In the genomic region with DNA sequence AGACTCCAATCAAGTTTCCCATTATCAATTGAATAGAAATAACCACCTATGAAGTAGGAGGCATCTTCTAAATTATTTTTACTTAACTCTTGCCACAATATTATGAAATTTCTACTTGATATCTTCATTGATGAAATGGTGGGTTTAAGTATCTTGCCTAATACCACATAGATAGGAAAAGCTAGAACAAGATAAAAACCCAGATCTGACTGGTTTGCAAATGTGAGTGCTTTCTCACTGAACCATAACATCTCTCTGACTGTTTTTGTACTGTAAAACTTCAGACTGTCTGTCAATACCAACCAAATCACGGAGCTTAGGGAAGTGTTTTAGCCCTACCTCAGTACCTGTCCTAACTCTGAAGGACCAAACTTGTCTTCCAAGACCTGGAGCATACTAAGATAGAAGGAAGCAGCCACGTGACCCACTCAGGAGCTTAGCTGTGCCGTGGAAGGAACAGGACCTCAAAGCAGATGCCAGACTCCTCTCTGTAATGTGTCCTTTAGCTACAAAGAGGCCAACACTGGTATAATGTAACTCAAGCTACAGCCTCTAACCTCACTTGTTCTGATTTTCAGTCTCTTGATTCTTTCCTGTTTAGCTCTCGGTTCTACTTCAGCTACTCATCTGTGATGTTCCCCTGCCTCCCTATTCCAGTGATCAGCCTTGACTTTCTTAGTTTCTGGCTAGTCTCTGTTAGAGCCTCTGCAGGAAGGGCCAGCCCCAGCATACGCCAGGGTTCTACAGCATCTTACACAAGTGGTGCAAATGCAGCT, we compare ENCODE assay signal across 15 cellular contexts.
DNase-seq lines count a peak whose midpoint lies in the region; ATAC-seq, FAIRE-seq and TF ChIP-seq lines count a peak whose summit lies in the region.
"Had no signal": no experiment of that assay in that cellular context is flagged by ENCODE, and none has a peak within 500 bp of the region (broad histone marks: within the 10 kb centered on the region; RNA-seq: fewer than 3 reads in every experiment).

No MANE protein-coding gene starts in this region.

- no peaks in the 10 kb centered on the region for H3K36me3 ChIP-seq in Caco-2 (ENCODE audit: control insufficient read depth, insufficient read depth, low read length)

- peak overlapping the region; percentile 42 for H3K27ac Mint-ChIP-seq in stimulated activated memory B cell treated with anti-CD40 and anti-IgM and Interleukin-4, amounts not matched to agents 10 μg/mL and 1 μg/mL and 100 μg/mL, for 72 hours
- H3K27ac Mint-ChIP-seq in Caco-2 (ENCODE audit: unreplicated experiment), result no peak overlapping the region
- H3K27ac Mint-ChIP-seq: nephron progenitor cell had no signal

- no peaks in the 10 kb centered on the region for H3K27me3 ChIP-seq in Caco-2 (replicated peaks; ENCODE audit: control insufficient read depth, insufficient read depth, low read length)
- H3K27me3 ChIP-seq: sigmoid colon had no signal

- H3K36me3 Mint-ChIP-seq in stimulated activated memory B cell treated with anti-CD40 and anti-IgM and Interleukin-4, amounts not matched to agents 10 μg/mL and 1 μg/mL and 100 μg/mL, for 72 hours, result peaks cover 62% of the 10 kb centered on the region
- H3K36me3 Mint-ChIP-seq in Caco-2 (ENCODE audit: insufficient read depth, unreplicated experiment), result peaks cover 10% of the 10 kb centered on the region

- ATAC-seq in GM18909 (IDR thresholded peaks at IDR 0.05; ENCODE audit: poor library complexity, unreplicated experiment) (peak; percentile 31), GM21737 (IDR thresholded peaks at IDR 0.05; ENCODE audit: unreplicated experiment) (peak; percentile 35), HG03139 (IDR thresholded peaks at IDR 0.05; ENCODE audit: unreplicated experiment) (peak; percentile 19), GM19328 (IDR thresholded peaks at IDR 0.05; ENCODE audit: unreplicated experiment) (no peak)
- no peak for ATAC-seq in stimulated activated memory B cell treated with anti-CD40 and anti-IgM and Interleukin-4, amounts not matched to agents 10 μg/mL and 1 μg/mL and 100 μg/mL, for 72 hours

- H3K9me3 Mint-ChIP-seq in stimulated activated memory B cell treated with anti-CD40 and anti-IgM and Interleukin-4, amounts not matched to agents 10 μg/mL and 1 μg/mL and 100 μg/mL, for 72 hours, result no peaks in the 10 kb centered on the region
- no peaks in the 10 kb centered on the region for H3K9me3 Mint-ChIP-seq in Caco-2 (ENCODE audit: unreplicated experiment)
- H3K9me3 Mint-ChIP-seq: nephron progenitor cell had no signal

- BruUV-seq in Caco-2 (replicated peaks; lab: Mats Ljungman, UMichigan), result no TSS peak

- POLR2A ChIA-PET in Caco-2 (lab: Charles Lee), result no interaction called here

- H3K9me3 ChIP-seq in Caco-2, result no peaks in the 10 kb centered on the region
- H3K9me3 ChIP-seq: sigmoid colon had no signal

- no peaks in the 10 kb centered on the region for H3K27me3 Mint-ChIP-seq in stimulated activated memory B cell treated with anti-CD40 and anti-IgM and Interleukin-4, amounts not matched to agents 10 μg/mL and 1 μg/mL and 100 μg/mL, for 72 hours
- H3K27me3 Mint-ChIP-seq in Caco-2 (ENCODE audit: insufficient read depth, unreplicated experiment), result no peaks in the 10 kb centered on the region

- peaks cover 44% of the 10 kb centered on the region for H3K4me1 Mint-ChIP-seq in stimulated activated memory B cell treated with anti-CD40 and anti-IgM and Interleukin-4, amounts not matched to agents 10 μg/mL and 1 μg/mL and 100 μg/mL, for 72 hours
- H3K4me1 Mint-ChIP-seq in Caco-2 (ENCODE audit: low read depth, unreplicated experiment), result peaks cover 18% of the 10 kb centered on the region
- H3K4me1 Mint-ChIP-seq: nephron progenitor cell had no signal

- no peak overlapping the region for H3K4me3 ChIP-seq in Caco-2 (ENCODE audit: low read depth, low read length)
- H3K4me3 ChIP-seq: sigmoid colon had no signal

- DNase-seq in frontal cortex (ENCODE audit: low spot score in 2 of 2) (no peak), Caco-2 (no peak)
- DNase-seq: activated CD8-positive, alpha-beta memory T cell treated with anti-CD3 and anti-CD28 coated beads for 24 hours; activated naive CD4-positive, alpha-beta T cell; NCI-H1048; nephron progenitor cell; sigmoid colon; stimulated activated CD4-positive, alpha-beta T cell treated with anti-CD3 and anti-CD28 coated beads, Interleukin-4, amount 100 ng/mL, for 24 hours; stimulated activated naive CD4-positive, alpha-beta T cell had no signal

- peaks cover 15% of the 10 kb centered on the region for H3K4me1 ChIP-seq in Caco-2
- H3K4me1 ChIP-seq: sigmoid colon had no signal

- H3K4me3 Mint-ChIP-seq in stimulated activated memory B cell treated with anti-CD40 and anti-IgM and Interleukin-4, amounts not matched to agents 10 μg/mL and 1 μg/mL and 100 μg/mL, for 72 hours, result no peak overlapping the region
- H3K4me3 Mint-ChIP-seq in Caco-2 (ENCODE audit: unreplicated experiment), result no peak overlapping the region
- H3K4me3 Mint-ChIP-seq: nephron progenitor cell had no signal

- FAIRE-seq in frontal cortex (lab: Jason Lieb, UNC), result no peak
- FAIRE-seq: TTC549 had no signal

- TF ChIP-seq CTCF in Caco-2 (IDR thresholded peaks at IDR 0.05; ENCODE audit: insufficient read depth in 1 of 2, low read depth in 1 of 2, low read length in 1 of 2, severe bottlenecking in 1 of 2, unreplicated experiment in 1 of 2), result no peak

- CTCF ChIA-PET in Caco-2 (lab: Charles Lee), result no interaction called here

- intact Hi-C loops in Caco-2 (cut with micrococcal nuclease; ENCODE audit: unreplicated experiment), result no loop called here

Comparison
In these comparisons a context has a peak if more than half of its experiments do, and no peak if none do; other contexts are left out.
1. ATAC-seq: peak in GM18909 (single experiment), GM21737 (single experiment) and HG03139 (single experiment); none in stimulated activated memory B cell treated with anti-CD40 and anti-IgM and Interleukin-4, amounts not matched to agents 10 μg/mL and 1 μg/mL and 100 μg/mL, for 72 hours (single experiment) and GM19328 (single experiment).